In genomic region chr4:123363729-123364128, GRCh38 we compare ENCODE assay signal across 12 cellular contexts. TPM values are rescaled to one million over a fixed set of nuclear protein-coding genes. Genes with fewer than 3 reads are reported as not detected.
DNase-seq lines count a peak whose midpoint lies in the region; ATAC-seq and TF ChIP-seq lines count a peak whose summit lies in the region.
"Had no signal": no experiment of that assay in that cellular context is flagged by ENCODE, and none has a peak within 500 bp of the region (broad histone marks: within the 10 kb centered on the region; RNA-seq: fewer than 3 reads in every experiment).

No MANE protein-coding gene starts in this region.

- no peak overlapping the region for H3K4me3 Mint-ChIP-seq in glutamatergic neuron (ENCODE audit: unreplicated experiment)
- H3K4me3 Mint-ChIP-seq in activated naive CD8-positive, alpha-beta T cell treated with anti-CD3 and anti-CD28 coated beads, Interleukin-2, amount 50 U/mL, for 24 hours, result no peak overlapping the region
- no peak overlapping the region for H3K4me3 Mint-ChIP-seq in activated T-cell treated with anti-CD3 and anti-CD28 coated beads, Interleukin-2, amount 50 U/mL, for 72 hours
- H3K4me3 Mint-ChIP-seq: dendritic cell treated with granulocyte-macrophage colony-stimulating factor and Interleukin-4, amounts not matched to agents 40 ng/mL and 50 ng/mL, for 4 days had no signal

- H3K27me3 Mint-ChIP-seq in glutamatergic neuron (ENCODE audit: unreplicated experiment), result no peaks in the 10 kb centered on the region
- H3K27me3 Mint-ChIP-seq in activated naive CD8-positive, alpha-beta T cell treated with anti-CD3 and anti-CD28 coated beads, Interleukin-2, amount 50 U/mL, for 24 hours, result peaks cover 6% of the 10 kb centered on the region
- H3K27me3 Mint-ChIP-seq in activated T-cell treated with anti-CD3 and anti-CD28 coated beads, Interleukin-2, amount 50 U/mL, for 72 hours (ENCODE audit: low read depth), result no peaks in the 10 kb centered on the region
- H3K27me3 Mint-ChIP-seq: dendritic cell treated with granulocyte-macrophage colony-stimulating factor and Interleukin-4, amounts not matched to agents 40 ng/mL and 50 ng/mL, for 4 days had no signal

- no peaks in the 10 kb centered on the region for H3K9me3 Mint-ChIP-seq in glutamatergic neuron (ENCODE audit: unreplicated experiment)
- H3K9me3 Mint-ChIP-seq in activated naive CD8-positive, alpha-beta T cell treated with anti-CD3 and anti-CD28 coated beads, Interleukin-2, amount 50 U/mL, for 24 hours, result no peaks in the 10 kb centered on the region
- H3K9me3 Mint-ChIP-seq in activated T-cell treated with anti-CD3 and anti-CD28 coated beads, Interleukin-2, amount 50 U/mL, for 72 hours, result no peaks in the 10 kb centered on the region
- H3K9me3 Mint-ChIP-seq: dendritic cell treated with granulocyte-macrophage colony-stimulating factor and Interleukin-4, amounts not matched to agents 40 ng/mL and 50 ng/mL, for 4 days had no signal

- DNase-seq in GM12865 (ENCODE audit: low read depth) (peak; percentile 62), glutamatergic neuron (no peak), SKM-1 (lab: John Stamatoyannopoulos, UW; ENCODE audit: unreplicated experiment) (no peak)
- no peak for DNase-seq in activated naive CD8-positive, alpha-beta T cell treated with anti-CD3 and anti-CD28 coated beads, Interleukin-2, amount 50 U/mL, for 24 hours
- DNase-seq in activated T-cell treated with anti-CD3 and anti-CD28 coated beads, Interleukin-2, amount 50 U/mL, for 72 hours, result no peak
- DNase-seq: activated CD4-positive, alpha-beta T cell treated with anti-CD3 and anti-CD28 coated beads for 1 hour; lower lobe of right lung; NCI-H2029 had no signal

- H3K36me3 Mint-ChIP-seq in glutamatergic neuron (ENCODE audit: unreplicated experiment), result no peaks in the 10 kb centered on the region
- H3K36me3 Mint-ChIP-seq in activated naive CD8-positive, alpha-beta T cell treated with anti-CD3 and anti-CD28 coated beads, Interleukin-2, amount 50 U/mL, for 24 hours (ENCODE audit: low read depth), result no peaks in the 10 kb centered on the region
- no peaks in the 10 kb centered on the region for H3K36me3 Mint-ChIP-seq in activated T-cell treated with anti-CD3 and anti-CD28 coated beads, Interleukin-2, amount 50 U/mL, for 72 hours (ENCODE audit: insufficient read depth in 2 of 2)

- H3K4me1 Mint-ChIP-seq in glutamatergic neuron (ENCODE audit: low read depth, unreplicated experiment), result peaks cover 10% of the 10 kb centered on the region
- no peaks in the 10 kb centered on the region for H3K4me1 Mint-ChIP-seq in activated naive CD8-positive, alpha-beta T cell treated with anti-CD3 and anti-CD28 coated beads, Interleukin-2, amount 50 U/mL, for 24 hours
- no peaks in the 10 kb centered on the region for H3K4me1 Mint-ChIP-seq in activated T-cell treated with anti-CD3 and anti-CD28 coated beads, Interleukin-2, amount 50 U/mL, for 72 hours (ENCODE audit: low read depth)

- no peak overlapping the region for H3K27ac Mint-ChIP-seq in glutamatergic neuron (ENCODE audit: unreplicated experiment)
- no peak overlapping the region for H3K27ac Mint-ChIP-seq in activated naive CD8-positive, alpha-beta T cell treated with anti-CD3 and anti-CD28 coated beads, Interleukin-2, amount 50 U/mL, for 24 hours
- no peak overlapping the region for H3K27ac Mint-ChIP-seq in activated T-cell treated with anti-CD3 and anti-CD28 coated beads, Interleukin-2, amount 50 U/mL, for 72 hours
- H3K27ac Mint-ChIP-seq: dendritic cell treated with granulocyte-macrophage colony-stimulating factor and Interleukin-4, amounts not matched to agents 40 ng/mL and 50 ng/mL, for 4 days had no signal

- no peak for TF ChIP-seq CTCF in GM12865 (IDR thresholded peaks at IDR 0.05; ENCODE audit: insufficient read depth, low read depth, low read length, missing control alignments)
- TF ChIP-seq CTCF in glutamatergic neuron (IDR thresholded peaks at IDR 0.05; ENCODE audit: partially characterized antibody, unreplicated experiment), result no peak

- ATAC-seq in GM19455 (IDR thresholded peaks at IDR 0.05; ENCODE audit: unreplicated experiment) (peak; percentile 96), HG02885 (IDR thresholded peaks at IDR 0.05; ENCODE audit: poor library complexity, unreplicated experiment) (peak; percentile 94), HG03571 (IDR thresholded peaks at IDR 0.05; ENCODE audit: unreplicated experiment) (peak; percentile 66)
- no peak for ATAC-seq in activated naive CD8-positive, alpha-beta T cell treated with anti-CD3 and anti-CD28 coated beads, Interleukin-2, amount 50 U/mL, for 24 hours
- no peak for ATAC-seq in activated T-cell treated with anti-CD3 and anti-CD28 coated beads, Interleukin-2, amount 50 U/mL, for 72 hours (replicated peaks in 1 of 2)
- ATAC-seq: lower lobe of right lung had no signal

- no peak overlapping the region for H3K4me3 ChIP-seq in GM12865 (ENCODE audit: low read depth, low read length)
- H3K4me3 ChIP-seq: lower lobe of right lung had no signal

RNA-seq across cellular contexts. Expression of gene SPRY1, which starts 32.9 kb away (rescaled TPM):
- 17.2 TPM for total RNA-seq in glutamatergic neuron (ENCODE audit: unreplicated experiment)
- total RNA-seq in activated T-cell treated with anti-CD3 and anti-CD28 coated beads, Interleukin-2, amount 50 U/mL, for 72 hours, result 10 to 100 TPM; 39.8 to 58.1 TPM

Comparison
In these comparisons a context has a peak if more than half of its experiments do, and no peak if none do; other contexts are left out.
1. ATAC-seq: peak in GM19455 (single experiment), HG02885 (single experiment) and HG03571 (single experiment); none in activated naive CD8-positive, alpha-beta T cell treated with anti-CD3 and anti-CD28 coated beads, Interleukin-2, amount 50 U/mL, for 24 hours (single experiment) and activated T-cell treated with anti-CD3 and anti-CD28 coated beads, Interleukin-2, amount 50 U/mL, for 72 hours (0 of 2).